Comparison of ENCODE assay signal across 12 cellular contexts in the genomic region with DNA sequence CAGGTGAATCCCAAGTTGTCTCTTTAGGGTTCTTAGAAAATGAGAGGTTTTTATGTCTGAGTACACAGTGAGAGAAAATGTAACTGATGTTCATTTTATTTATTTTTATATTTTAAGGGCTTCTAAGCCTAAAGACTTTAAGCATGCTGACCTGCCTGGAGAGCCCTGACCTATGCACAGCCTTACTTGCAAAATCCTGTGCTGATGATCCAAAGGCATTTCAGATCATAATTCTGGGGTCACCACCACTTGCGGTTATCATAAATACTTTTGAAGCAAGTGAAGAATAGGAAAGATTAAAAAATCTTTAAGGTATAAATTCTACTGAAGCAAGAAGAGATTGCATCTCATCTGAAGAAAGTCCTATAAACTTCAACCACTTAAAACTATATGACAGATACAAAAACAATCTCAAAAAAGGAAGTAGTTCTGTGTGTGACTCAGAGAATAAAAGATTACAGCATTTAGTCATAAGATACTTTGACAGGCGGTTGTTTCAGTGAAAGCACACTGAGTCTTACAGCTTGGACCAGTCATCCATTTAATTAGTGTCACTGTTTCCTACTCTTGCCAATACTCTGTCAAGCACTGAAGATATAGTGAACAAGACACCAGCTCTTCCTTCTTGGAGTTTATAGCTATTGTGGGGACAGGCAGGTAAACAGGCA.
A peak's percentile ranks its signal among the peaks of the same experiment; 100 is the strongest.
DNase-seq lines count a peak whose midpoint lies in the region; ATAC-seq, FAIRE-seq and TF ChIP-seq lines count a peak whose summit lies in the region.
"Had no signal": no experiment of that assay in that cellular context is flagged by ENCODE, and none has a peak within 500 bp of the region (broad histone marks: within the 10 kb centered on the region; RNA-seq: fewer than 3 reads in every experiment).

No MANE protein-coding gene starts in this region.

- TF ChIP-seq CTCF in astrocyte of the spinal cord (IDR thresholded peaks at IDR 0.05; ENCODE audit: low read depth, low read length) (no peak), mucosa of descending colon (IDR thresholded peaks at IDR 0.05) (no peak), prostate gland (IDR thresholded peaks at IDR 0.05) (no peak), left ventricle myocardium inferior (IDR thresholded peaks at IDR 0.05; ENCODE audit: borderline replicate concordance) (no peak), D721Med (IDR thresholded peaks at IDR 0.05; ENCODE audit: insufficient read depth, missing control alignments) (no peak)

- H3K36me3 ChIP-seq in BLaER1 treated with 17β-estradiol and CSF1 and Interleukin-3, amounts not matched to agents 10 nM and 100 nM, result no peaks in the 10 kb centered on the region
- no peaks in the 10 kb centered on the region for H3K36me3 ChIP-seq in mucosa of descending colon (ENCODE audit: low read depth)
- no peaks in the 10 kb centered on the region for H3K36me3 ChIP-seq in prostate gland
- no peaks in the 10 kb centered on the region for H3K36me3 ChIP-seq in left ventricle myocardium inferior

- DNase-seq in M059J (ENCODE audit: low read depth) (peak; percentile 94), astrocyte of the spinal cord (ENCODE audit: low read depth, low spot score) (peak; percentile 59), mucosa of descending colon (no peak), prostate gland (ENCODE audit: low spot score) (no peak), left ventricle myocardium inferior (no peak), D721Med (ENCODE audit: insufficient read length, low spot score) (no peak), activated gamma-delta T cell treated with Interleukin-2 at 50 U/mL for 16 hours (no peak)
- DNase-seq: activated effector memory CD4-positive, alpha-beta T cell treated with Interleukin-2 at 50 U/mL for 16 hours; hypothalamus had no signal

- 30% methylated on average over 2 of the region's 2 CpGs for WGBS in prostate gland

- H4K20me1 ChIP-seq in BLaER1 treated with 17β-estradiol and CSF1 and Interleukin-3, amounts not matched to agents 10 nM and 100 nM, result no peaks in the 10 kb centered on the region

- ATAC-seq in mucosa of descending colon, result peak; percentile 92
- ATAC-seq: stimulated activated memory B cell treated with anti-CD40 and anti-IgM and Interleukin-4, amounts not matched to agents 10 μg/mL and 1 μg/mL and 100 μg/mL, for 72 hours had no signal

- intact Hi-C loops in mucosa of descending colon (cut with DNase I, micrococcal nuclease), result no loop called here
- intact Hi-C loops in prostate gland (cut with DNase I), result loop anchor here (5.0 kb wide), 1 partner anchor 61 kb away; no protein-coding TSS in a partner anchor
- intact Hi-C loops in left ventricle myocardium inferior (cut with micrococcal nuclease), result no loop called here

- TF ChIP-seq POLR2A in prostate gland (IDR thresholded peaks at IDR 0.05), result no peak

- no peak for FAIRE-seq in D721Med (lab: Jason Lieb, UNC)

- H3K4me2 ChIP-seq in BLaER1 treated with 17β-estradiol and CSF1 and Interleukin-3, amounts not matched to agents 10 nM and 100 nM, result peak overlapping the region; percentile 58 to 79 (median 71)

- no peaks in the 10 kb centered on the region; a peak in 1 of 22 replicates for H3K9me3 ChIP-seq in BLaER1 treated with 17β-estradiol and CSF1 and Interleukin-3, amounts not matched to agents 10 nM and 100 nM (replicated peaks in 1 of 11)
- H3K9me3 ChIP-seq in mucosa of descending colon, result no peaks in the 10 kb centered on the region
- H3K9me3 ChIP-seq in prostate gland, result no peaks in the 10 kb centered on the region
- no peaks in the 10 kb centered on the region for H3K9me3 ChIP-seq in left ventricle myocardium inferior (replicated peaks)

- H3K27me3 ChIP-seq in BLaER1 treated with 17β-estradiol and CSF1 and Interleukin-3, amounts not matched to agents 10 nM and 100 nM, result peaks cover 0 to 9% (median 0%) of the 10 kb centered on the region in 11 experiments; a peak in 4 of 22 replicates
- H3K27me3 ChIP-seq in prostate gland (replicated peaks; ENCODE audit: insufficient read depth) (no peaks in the 10 kb centered on the region), left ventricle myocardium inferior (ENCODE audit: low read depth) (no peaks in the 10 kb centered on the region)

- in situ Hi-C loops in astrocyte of the spinal cord (cut with HindIII; ENCODE audit: low sequenced_read_pairs), result no loop called here

- no peak overlapping the region for H3K4me3 ChIP-seq in BLaER1 treated with 17β-estradiol and CSF1 and Interleukin-3, amounts not matched to agents 10 nM and 100 nM
- no peak overlapping the region for H3K4me3 ChIP-seq in astrocyte of the spinal cord (ENCODE audit: low read depth, low read length)
- H3K4me3 ChIP-seq in mucosa of descending colon, result no peak overlapping the region
- no peak overlapping the region for H3K4me3 ChIP-seq in prostate gland
- no peak overlapping the region for H3K4me3 ChIP-seq in left ventricle myocardium inferior

- H3K9ac ChIP-seq in BLaER1 treated with 17β-estradiol and CSF1 and Interleukin-3, amounts not matched to agents 10 nM and 100 nM, result peak overlapping the region in 5 of 11 experiments; percentile 4 to 57 (median 34); a peak in 7 of 22 replicates

- H3K4me1 ChIP-seq in BLaER1 treated with 17β-estradiol and CSF1 and Interleukin-3, amounts not matched to agents 10 nM and 100 nM, result peaks cover 27 to 59% (median 53%) of the 10 kb centered on the region in 10 experiments
- H3K4me1 ChIP-seq in mucosa of descending colon (ENCODE audit: low read depth) (no peaks in the 10 kb centered on the region), prostate gland (replicated peaks) (no peaks in the 10 kb centered on the region), left ventricle myocardium inferior (no peaks in the 10 kb centered on the region)

- peak overlapping the region in 9 of 11 experiments; percentile 27 to 80 (median 55); a peak in 18 of 22 replicates for H3K27ac ChIP-seq in BLaER1 treated with 17β-estradiol and CSF1 and Interleukin-3, amounts not matched to agents 10 nM and 100 nM
- no peak overlapping the region for H3K27ac ChIP-seq in prostate gland
- H3K27ac ChIP-seq in left ventricle myocardium inferior (replicated peaks), result no peak overlapping the region
- H3K27ac ChIP-seq: HL-60 had no signal

Comparison
In these comparisons a context has a peak if more than half of its experiments do, and no peak if none do; other contexts are left out.
1. H3K27ac ChIP-seq: peak in BLaER1 treated with 17β-estradiol and CSF1 and Interleukin-3, amounts not matched to agents 10 nM and 100 nM (9 of 11); none in prostate gland (0 of 2) and left ventricle myocardium inferior (single experiment).
2. DNase-seq: peak in M059J (single experiment) and astrocyte of the spinal cord (single experiment); none in mucosa of descending colon (0 of 3), prostate gland (single experiment), left ventricle myocardium inferior (single experiment), D721Med (single experiment) and activated gamma-delta T cell treated with Interleukin-2 at 50 U/mL for 16 hours (single experiment).